ENCODE assay signal across 8 cellular contexts in genomic region chr13:110714798-110715394, GRCh38. TPM values are rescaled to one million over a fixed set of nuclear protein-coding genes. Genes with fewer than 3 reads are reported as not detected.
A peak's percentile ranks its signal among the peaks of the same experiment; 100 is the strongest.
DNase-seq lines count a peak whose midpoint lies in the region; ATAC-seq and TF ChIP-seq lines count a peak whose summit lies in the region.

No MANE protein-coding gene starts in this region.

- peaks cover 13% of the 10 kb centered on the region for H3K27me3 Mint-ChIP-seq in GM23338 (ENCODE audit: insufficient read depth, low read depth, poor library complexity)

- no peaks in the 10 kb centered on the region for H3K9me3 ChIP-seq in A673 (ENCODE audit: low read depth, low read length, poor library complexity, severe bottlenecking)

- H3K9me3 Mint-ChIP-seq in GM23338 = peaks cover 5% of the 10 kb centered on the region; the same call in 1 of the 3 replicates

- DNase-seq in A673 (ENCODE audit: low spot score) (peak; percentile 57), GM23338 (ENCODE audit: low spot score) (peak; percentile 64), hippocampal formation (lab: John Stamatoyannopoulos, UW) (peak; percentile 11 to 66), skeletal muscle cell (ENCODE audit: low read depth) (no peak), medulla oblongata (ENCODE audit: extremely low spot score) (no peak)

- H3K9me2 ChIP-seq in GM23338 (ENCODE audit: insufficient read depth) = no peaks in the 10 kb centered on the region

- no TSS peak for BruUV-seq in A673 (replicated peaks; lab: Mats Ljungman, UMichigan)

- peaks cover 2% of the 10 kb centered on the region for H3K36me3 ChIP-seq in A673 (ENCODE audit: insufficient read depth, low read length, poor library complexity, severe bottlenecking)
- no peaks in the 10 kb centered on the region for H3K36me3 ChIP-seq in GM23338 (ENCODE audit: insufficient read depth)

- TF ChIP-seq CTCF in A673 (conservative IDR thresholded peaks at IDR 0.05; ENCODE audit: low read depth, low read length) = no peak
- TF ChIP-seq CTCF in GM23338 (conservative IDR thresholded peaks at IDR 0.05; ENCODE audit: low read depth in 2 of 2) = 0 out of 4 replicates have a peak, but pooled peaks of 1 of the 2 experiments have one; percentile 2

- H3K27ac ChIP-seq in A673 (ENCODE audit: low read depth, low read length, poor library complexity, severe bottlenecking) (peak overlapping the region; percentile 99), GM23338 (ENCODE audit: low read depth) (peak overlapping the region; percentile 78), angular gyrus (ENCODE audit: low read depth, low read length) (peak overlapping the region; percentile 99)

- H3K4me3 ChIP-seq in A673 (ENCODE audit: low read depth, low read length, poor library complexity, severe bottlenecking) (peak overlapping the region; percentile 95), GM23338 (peak overlapping the region; percentile 80), skeletal muscle cell (ENCODE audit: low read depth, low read length) (peak overlapping the region; percentile 97)

- H3K27me3 ChIP-seq in A673 (replicated peaks; ENCODE audit: insufficient read depth, low read depth, low read length, poor library complexity) (no peaks in the 10 kb centered on the region), GM23338 (ENCODE audit: insufficient read depth) (no peaks in the 10 kb centered on the region)

- peak overlapping the region; percentile 99 for H3K27ac Mint-ChIP-seq in GM23338

- H3K79me2 ChIP-seq in GM23338 (replicated peaks; ENCODE audit: insufficient read depth) = peaks cover 53% of the 10 kb centered on the region

- H4K20me1 ChIP-seq in GM23338 (replicated peaks; ENCODE audit: insufficient read depth) = peaks cover 30% of the 10 kb centered on the region

- H3K4me1 ChIP-seq in A673 (ENCODE audit: insufficient read depth, low read length, poor library complexity, severe bottlenecking) = peaks cover 4% of the 10 kb centered on the region
- H3K4me1 ChIP-seq in GM23338 (ENCODE audit: insufficient read depth) = peaks cover 18% of the 10 kb centered on the region

- POLR2A ChIA-PET in A673 (lab: Charles Lee; ENCODE audit: low non-redundant PET) = interaction anchor here (0.6 to 0.7 kb wide), 7 partner anchors 38 to 1443 kb away, joined by 3 to 7 read pairs (median 4); no protein-coding TSS in a partner anchor

- peaks cover 9% of the 10 kb centered on the region; the same call in 1 of the 2 replicates for H3F3A ChIP-seq in GM23338 (replicated peaks; ENCODE audit: low read depth)

- peaks cover 16% of the 10 kb centered on the region for H3K36me3 Mint-ChIP-seq in GM23338 (ENCODE audit: low read depth)

- peaks cover 20% of the 10 kb centered on the region for H3K4me1 Mint-ChIP-seq in GM23338

- ATAC-seq in GM23338 (peak; percentile 3), HG03108 (IDR thresholded peaks at IDR 0.05; ENCODE audit: unreplicated experiment) (no peak)

- CTCF ChIA-PET in A673 (lab: Charles Lee) = interaction anchor here (0.7 kb wide), 1 partner anchor 330 kb away, joined by 3 read pairs; no protein-coding TSS in a partner anchor

- peak overlapping the region; percentile 85 for H3K4me2 ChIP-seq in GM23338

- no peak overlapping the region for H2AFZ ChIP-seq in GM23338

- intact Hi-C loops in A673 (cut with micrococcal nuclease; ENCODE audit: unreplicated experiment) = loop anchor here (1.0 to 10.0 kb wide), 4 partner anchors 104 to 490 kb away; partner anchors contain the start of gene ANKRD10

- H3K4me3 Mint-ChIP-seq in GM23338 = peak overlapping the region; percentile 98

TF ChIP-seq in GM23338, 12 proteins besides CTCF, POLR2A, EP300 and RAD21 (continues in another document):
- TF ChIP-seq ETS1 (IDR thresholded peaks at IDR 0.05) = 0 out of 2 replicates have a peak, but pooled peaks have one; percentile 40

TF ChIP-seq in PFSK-1, 5 proteins besides CTCF, POLR2A, EP300 and RAD21:
- TF ChIP-seq REST (IDR thresholded peaks at IDR 0.05; ENCODE audit: insufficient read depth in 1 of 2, low read depth in 2 of 2, low read length in 2 of 2) = 0 out of 4 replicates have a peak, but pooled peaks of 1 of the 2 experiments have one; percentile 31
- TF ChIP-seq POLR2AphosphoS5 (IDR thresholded peaks at IDR 0.05; ENCODE audit: low read depth, low read length) = peak; percentile 100
- no peak for TF ChIP-seq FOXP2 (optimal IDR thresholded peaks at IDR 0.05; ENCODE audit: borderline replicate concordance, extremely low read depth, extremely low read length, insufficient read depth)
- peak; percentile 66; the same call in 1 of the 2 replicates for TF ChIP-seq SIN3A (IDR thresholded peaks at IDR 0.05; ENCODE audit: borderline replicate concordance, insufficient read depth, low read length)
- peak; percentile 88 for TF ChIP-seq TAF1 (IDR thresholded peaks at IDR 0.05; ENCODE audit: borderline replicate concordance, insufficient read depth, low read length)

RNA-seq across cellular contexts. Expression of gene ING1, which starts 1.4 kb away (rescaled TPM):
- total RNA-seq in A673 (2021) = 19.3 and 22.0 TPM in 2 replicates
- 34.4 and 35.8 TPM in 2 replicates for total RNA-seq in GM23338 (2014; rRNA removed; shearing (Covaris generic))
- polyA plus RNA-seq in GM23338 (2016; fragmentation: Nextera tagmentation; extraction: Ambion mirVana) = 26.9 and 27.4 TPM in 2 replicates
- 20.9 TPM for polyA plus RNA-seq in PFSK-1 (2012; ENCODE audit: insufficient read length, low read depth)

RNA-seq across cellular contexts. Expression of gene CARS2, which starts 9.0 kb away (rescaled TPM):
- 66.3 and 71.4 TPM in 2 replicates for total RNA-seq in A673 (2021)
- total RNA-seq in GM23338 (2014; rRNA removed; shearing (Covaris generic)) = 39.0 and 46.8 TPM in 2 replicates
- 53.5 and 58.6 TPM in 2 replicates for polyA plus RNA-seq in GM23338 (2016; fragmentation: Nextera tagmentation; extraction: Ambion mirVana)
- 40.4 TPM for polyA plus RNA-seq in PFSK-1 (2012; ENCODE audit: insufficient read length, low read depth)

Comparison
In these comparisons a context has a peak if more than half of its experiments do, and no peak if none do; other contexts are left out.
1. DNase-seq: peak in A673 (single experiment), GM23338 (single experiment) and hippocampal formation (2 of 2); none in skeletal muscle cell (single experiment) and medulla oblongata (single experiment).
2. Peak in every context shown above with its lines, with median percentiles within 50 percentile points of each other: H3K27ac ChIP-seq and H3K4me3 ChIP-seq.